ENCODE assay signal across 40 cellular contexts in genomic region chr5:140103154-140103553, GRCh38.
"Had no signal": no experiment of that assay in that cellular context is flagged by ENCODE, and none has a peak within 500 bp of the region (broad histone marks: within the 10 kb centered on the region; RNA-seq: fewer than 3 reads in every experiment).

No MANE protein-coding gene starts in this region.

- H3K27me3 Mint-ChIP-seq: activated naive CD8-positive, alpha-beta T cell treated with anti-CD3 and anti-CD28 coated beads for 36 hours; activated T-cell treated with anti-CD3 and anti-CD28 coated beads, Interleukin-2, amount 50 U/mL, for 24 hours; activated T-helper 17 cell treated with anti-CD3 and anti-CD28 coated beads, Interleukin-2, amount 50 U/mL, for 72 hours; central memory CD8-positive, alpha-beta T cell had no signal

- H3K9me3 Mint-ChIP-seq: activated naive CD4-positive, alpha-beta T cell treated with anti-CD3 and anti-CD28 coated beads for 36 hours; activated naive CD4-positive, alpha-beta T cell treated with anti-CD3 and anti-CD28 coated beads, Interleukin-2, amount 10 ng/mL, durations not matched to agents 7 days and 5 days; activated naive CD4-positive, alpha-beta T cell treated with anti-CD3 and anti-CD28 coated beads, Interleukin-2, amount 50 U/mL, for 24 hours; activated naive CD4-positive, alpha-beta T cell treated with anti-CD3 and anti-CD28 coated beads, Interleukin-2, amount 50 U/mL, for 72 hours; activated naive CD8-positive, alpha-beta T cell treated with anti-CD3 and anti-CD28 coated beads for 36 hours; activated naive CD8-positive, alpha-beta T cell treated with anti-CD3 and anti-CD28 coated beads, Interleukin-2, amount 10 ng/mL, durations not matched to agents 7 days and 5 days; activated naive CD8-positive, alpha-beta T cell treated with anti-CD3 and anti-CD28 coated beads, Interleukin-2, amount 50 U/mL, for 24 hours; activated T-cell treated with anti-CD3 and anti-CD28 coated beads, Interleukin-2, amount 50 U/mL, for 24 hours; activated T-cell treated with anti-CD3 and anti-CD28 coated beads, Interleukin-2, amount 50 U/mL, for 4 hours; activated T-cell treated with anti-CD3 and anti-CD28 coated beads, Interleukin-2, amount 50 U/mL, for 72 hours; activated T-helper 1 cell treated with anti-CD3 and anti-CD28 coated beads, Interleukin-12 subunit alpha, Interleukin-12 subunit beta, Interleukin-2, Interleukin-4 antibody, amounts not matched to agents 30 ng/mL and 10 ng/mL and 1 ng/mL, durations not matched to agents 14 hours and 24 hours and 36 hours; activated T-helper 17 cell treated with anti-CD3 and anti-CD28 coated beads, Interleukin-2, amount 50 U/mL, for 72 hours; activated T-helper 2 cell treated with anti-CD3 and anti-CD28 coated beads, Interferon-gamma antibody, Interleukin-2, Interleukin-4, amounts not matched to agents 10 μg/mL and 5 μg/mL and 100 μg/mL, durations not matched to agents 14 hours and 24 hours and 36 hours; central memory CD8-positive, alpha-beta T cell had no signal

- H3K4me3 ChIP-seq: adrenal gland, ascending aorta, body of pancreas, breast epithelium, cardiac muscle cell had no signal

- H3K27ac Mint-ChIP-seq: activated naive CD4-positive, alpha-beta T cell treated with anti-CD3 and anti-CD28 coated beads for 36 hours; activated naive CD4-positive, alpha-beta T cell treated with anti-CD3 and anti-CD28 coated beads, Interleukin-2, amount 10 ng/mL, durations not matched to agents 7 days and 5 days; activated naive CD4-positive, alpha-beta T cell treated with anti-CD3 and anti-CD28 coated beads, Interleukin-2, amount 50 U/mL, for 24 hours; activated naive CD4-positive, alpha-beta T cell treated with anti-CD3 and anti-CD28 coated beads, Interleukin-2, amount 50 U/mL, for 72 hours; activated naive CD8-positive, alpha-beta T cell; activated naive CD8-positive, alpha-beta T cell treated with anti-CD3 and anti-CD28 coated beads for 36 hours; activated naive CD8-positive, alpha-beta T cell treated with anti-CD3 and anti-CD28 coated beads, Interleukin-2, amount 10 ng/mL, durations not matched to agents 7 days and 5 days; activated naive CD8-positive, alpha-beta T cell treated with anti-CD3 and anti-CD28 coated beads, Interleukin-2, amount 50 U/mL, for 24 hours; activated T-cell treated with anti-CD3 and anti-CD28 coated beads, Interleukin-2, amount 50 U/mL, for 24 hours; activated T-helper 1 cell treated with anti-CD3 and anti-CD28 coated beads, Interleukin-12 subunit alpha, Interleukin-12 subunit beta, Interleukin-2, Interleukin-4 antibody, amounts not matched to agents 30 ng/mL and 10 ng/mL and 1 ng/mL, durations not matched to agents 14 hours and 24 hours and 36 hours; activated T-helper 17 cell treated with anti-CD3 and anti-CD28 coated beads, Interleukin-2, amount 50 U/mL, for 72 hours; activated T-helper 2 cell treated with anti-CD3 and anti-CD28 coated beads, Interferon-gamma antibody, Interleukin-2, Interleukin-4, amounts not matched to agents 10 μg/mL and 5 μg/mL and 100 μg/mL, durations not matched to agents 14 hours and 24 hours and 36 hours had no signal

- H3K9me3 ChIP-seq: adrenal gland, ascending aorta, body of pancreas, breast epithelium had no signal

- H3K27me3 ChIP-seq: adrenal gland, ascending aorta, body of pancreas, breast epithelium had no signal

- H3K4me3 Mint-ChIP-seq: activated naive CD4-positive, alpha-beta T cell treated with anti-CD3 and anti-CD28 coated beads for 36 hours; activated naive CD4-positive, alpha-beta T cell treated with anti-CD3 and anti-CD28 coated beads, Interleukin-2, amount 10 ng/mL, durations not matched to agents 7 days and 5 days; activated naive CD4-positive, alpha-beta T cell treated with anti-CD3 and anti-CD28 coated beads, Interleukin-2, amount 50 U/mL, for 24 hours; activated naive CD8-positive, alpha-beta T cell; activated naive CD8-positive, alpha-beta T cell treated with anti-CD3 and anti-CD28 coated beads for 36 hours; activated naive CD8-positive, alpha-beta T cell treated with anti-CD3 and anti-CD28 coated beads, Interleukin-2, amount 10 ng/mL, durations not matched to agents 7 days and 5 days; activated naive CD8-positive, alpha-beta T cell treated with anti-CD3 and anti-CD28 coated beads, Interleukin-2, amount 50 U/mL, for 24 hours; activated T-cell treated with anti-CD3 and anti-CD28 coated beads, Interleukin-2, amount 50 U/mL, for 24 hours; activated T-cell treated with anti-CD3 and anti-CD28 coated beads, Interleukin-2, amount 50 U/mL, for 4 hours; activated T-cell treated with anti-CD3 and anti-CD28 coated beads, Interleukin-2, amount 50 U/mL, for 72 hours; activated T-helper 1 cell treated with anti-CD3 and anti-CD28 coated beads, Interleukin-12 subunit alpha, Interleukin-12 subunit beta, Interleukin-2, Interleukin-4 antibody, amounts not matched to agents 30 ng/mL and 10 ng/mL and 1 ng/mL, durations not matched to agents 14 hours and 24 hours and 36 hours; activated T-helper 17 cell treated with anti-CD3 and anti-CD28 coated beads, Interleukin-2, amount 50 U/mL, for 72 hours; brain; central memory CD8-positive, alpha-beta T cell had no signal

- H3K27ac ChIP-seq: adrenal gland, ascending aorta, body of pancreas, brain microvascular endothelial cell, breast epithelium, cardiac muscle cell had no signal

- H3K36me3 ChIP-seq: adrenal gland, ascending aorta, brain microvascular endothelial cell, breast epithelium, cardiac muscle cell had no signal

- H3K36me3 Mint-ChIP-seq: activated naive CD4-positive, alpha-beta T cell treated with anti-CD3 and anti-CD28 coated beads, Interleukin-2, amount 10 ng/mL, durations not matched to agents 7 days and 5 days; activated naive CD8-positive, alpha-beta T cell treated with anti-CD3 and anti-CD28 coated beads for 36 hours; activated naive CD8-positive, alpha-beta T cell treated with anti-CD3 and anti-CD28 coated beads, Interleukin-2, amount 10 ng/mL, durations not matched to agents 7 days and 5 days; brain had no signal

- ATAC-seq: activated naive CD4-positive, alpha-beta T cell treated with anti-CD3 and anti-CD28 coated beads, Interleukin-2, amount 50 U/mL, for 72 hours; activated naive CD8-positive, alpha-beta T cell treated with anti-CD3 and anti-CD28 coated beads, Interleukin-2, amount 50 U/mL, for 24 hours; activated T-cell treated with anti-CD3 and anti-CD28 coated beads, Interleukin-2, amount 50 U/mL, for 4 hours; activated T-cell treated with anti-CD3 and anti-CD28 coated beads, Interleukin-2, amount 50 U/mL, for 72 hours; activated T-helper 17 cell treated with anti-CD3 and anti-CD28 coated beads, Interleukin-2, amount 50 U/mL, for 72 hours; body of pancreas had no signal

- FAIRE-seq: astrocyte, bronchial epithelial cell had no signal

- DNase-seq: activated effector memory CD4-positive, alpha-beta T cell treated with anti-CD3 and anti-CD28 coated beads, Interleukin-2, amount 50 U/mL, for 16 hours; activated effector memory CD4-positive, alpha-beta T cell treated with Interleukin-2 at 50 U/mL for 16 hours; activated gamma-delta T cell; activated gamma-delta T cell treated with Interleukin-2 at 50 U/mL for 16 hours; activated naive CD4-positive, alpha-beta T cell; activated naive CD4-positive, alpha-beta T cell treated with anti-CD3 and anti-CD28 coated beads for 36 hours; activated naive CD4-positive, alpha-beta T cell treated with anti-CD3 and anti-CD28 coated beads, Interleukin-2, amount 10 ng/mL, durations not matched to agents 7 days and 5 days; activated naive CD4-positive, alpha-beta T cell treated with anti-CD3 and anti-CD28 coated beads, Interleukin-2, amount 50 U/mL, for 16 hours; activated naive CD4-positive, alpha-beta T cell treated with Interleukin-2 at 50 U/mL for 16 hours; activated naive CD8-positive, alpha-beta T cell treated with anti-CD3 and anti-CD28 coated beads for 36 hours; activated naive CD8-positive, alpha-beta T cell treated with anti-CD3 and anti-CD28 coated beads, Interleukin-2, amount 10 ng/mL, durations not matched to agents 7 days and 5 days; activated naive CD8-positive, alpha-beta T cell treated with anti-CD3 and anti-CD28 coated beads, Interleukin-2, amount 50 U/mL, for 24 hours; activated T-cell treated with anti-CD3 and anti-CD28 coated beads, Interleukin-2, amount 50 U/mL, for 1 hour; activated T-cell treated with anti-CD3 and anti-CD28 coated beads, Interleukin-2, amount 50 U/mL, for 24 hours; activated T-cell treated with anti-CD3 and anti-CD28 coated beads, Interleukin-2, amount 50 U/mL, for 4 hours; activated T-cell treated with anti-CD3 and anti-CD28 coated beads, Interleukin-2, amount 50 U/mL, for 48 hours; activated T-cell treated with anti-CD3 and anti-CD28 coated beads, Interleukin-2, amount 50 U/mL, for 72 hours; adrenal gland; amniotic stem cell; amygdala; anterior cingulate cortex; aorta; body of pancreas; brain microvascular endothelial cell; caudate nucleus; central memory CD4-positive, alpha-beta T cell; cerebellar nuclear complex had no signal
